1 cellular context compared by ENCODE assay signal in genomic region chr6:7111095-7111690, GRCh38.
TF ChIP-seq lines count a peak whose summit lies in the region.

No MANE protein-coding gene starts in this region.

TF ChIP-seq in A549, 52 proteins besides CTCF, POLR2A, EP300 and RAD21 (continued from another document):
- TF ChIP-seq ELK1 (IDR thresholded peaks at IDR 0.05; ENCODE audit: low read depth, low read length), result no peak
- no peak for TF ChIP-seq MAFK (IDR thresholded peaks at IDR 0.05; ENCODE audit: partially characterized antibody)
- TF ChIP-seq REST (IDR thresholded peaks at IDR 0.05), result no peak
- TF ChIP-seq PBX3 (IDR thresholded peaks at IDR 0.05), result no peak
- TF ChIP-seq EHMT2 (IDR thresholded peaks at IDR 0.05; ENCODE audit: low read depth), result no peak
- TF ChIP-seq NFE2L2 (conservative IDR thresholded peaks at IDR 0.05; ENCODE audit: low read length), result no peak
- no peak for TF ChIP-seq E2F6 (IDR thresholded peaks at IDR 0.05; ENCODE audit: borderline replicate concordance, low read depth)
- TF ChIP-seq RCOR1 (IDR thresholded peaks at IDR 0.05; ENCODE audit: low read depth, low read length), result no peak
- no peak for TF ChIP-seq FOXS1 (CRISPR knock-in tag; IDR thresholded peaks at IDR 0.05)
- TF ChIP-seq ZFP36 (IDR thresholded peaks at IDR 0.05; ENCODE audit: borderline replicate concordance, partially characterized antibody), result no peak
- TF ChIP-seq JUNB (IDR thresholded peaks at IDR 0.05), result no peak
- no peak for TF ChIP-seq CHD2 (IDR thresholded peaks at IDR 0.05; ENCODE audit: low read length, partially characterized antibody)
- TF ChIP-seq CBX8 (IDR thresholded peaks at IDR 0.05), result no peak
